In the genomic region with DNA sequence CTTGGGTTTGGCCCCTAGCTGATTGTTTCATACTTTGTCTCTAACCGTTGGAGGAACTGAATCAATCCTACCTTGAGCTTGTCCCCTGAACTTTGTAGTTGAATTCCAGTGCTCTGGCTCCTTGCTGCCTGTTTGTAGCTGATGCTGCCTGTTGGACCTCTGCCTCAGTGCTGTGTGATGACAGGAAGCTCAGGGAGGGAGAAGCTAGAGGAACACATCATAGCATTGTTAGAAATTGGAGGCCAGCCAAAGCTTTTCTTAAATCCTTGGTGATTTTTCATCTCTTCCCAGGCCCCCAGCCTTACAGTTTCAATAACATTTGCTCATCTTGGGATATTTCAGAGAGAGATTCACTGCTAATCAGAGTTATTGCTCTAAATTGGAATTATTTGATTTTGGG, we compare ENCODE assay signal across 10 cellular contexts. TPM values are rescaled to one million over a fixed set of nuclear protein-coding genes. Genes with fewer than 3 reads are reported as not detected.
A peak's percentile ranks its signal among the peaks of the same experiment; 100 is the strongest.
DNase-seq lines count a peak whose midpoint lies in the region; ATAC-seq and TF ChIP-seq lines count a peak whose summit lies in the region.
"Had no signal": no experiment of that assay in that cellular context is flagged by ENCODE, and none has a peak within 500 bp of the region (broad histone marks: within the 10 kb centered on the region; RNA-seq: fewer than 3 reads in every experiment).

No MANE protein-coding gene starts in this region.

- peaks cover 0 to 30% (median 8%) of the 10 kb centered on the region in 4 donors for H3K4me1 ChIP-seq in stomach

- H3K27ac Mint-ChIP-seq in activated CD4-positive, alpha-beta memory T cell treated with anti-CD3 and anti-CD28 coated beads for 36 hours = peak overlapping the region; percentile 4
- H3K27ac Mint-ChIP-seq: T-helper 1 cell treated with Interleukin-12 subunit alpha and Interleukin-12 subunit beta and Interleukin-4 antibody, amounts not matched to agents 30 μg/mL and 1 μg/mL, for 36 hours had no signal

- no peak for TF ChIP-seq POLR2A in stomach (IDR thresholded peaks at IDR 0.05)

- DNase-seq in Daoy (ENCODE audit: low read depth) (peak; percentile 22), fibroblast of pulmonary artery (ENCODE audit: low read depth) (peak; percentile 97), nucleus accumbens (lab: John Stamatoyannopoulos, UW) (peak in 45 of 56 donors; percentile 17 to 84 (median 50)), stomach (no peak), NOMO-1 treated with dmso at 0.1 percent for 144 hours (lab: John Stamatoyannopoulos, UW; ENCODE audit: unreplicated experiment) (no peak)
- DNase-seq in activated CD4-positive, alpha-beta memory T cell treated with anti-CD3 and anti-CD28 coated beads for 36 hours = no peak
- no peak for DNase-seq in NK-92 treated with Interleukin-12 subunit alpha and Interleukin-12 subunit beta, amount 100 ng/mL, for 24 hours (lab: John Stamatoyannopoulos, UW)

- H3K36me3 Mint-ChIP-seq in activated CD4-positive, alpha-beta memory T cell treated with anti-CD3 and anti-CD28 coated beads for 36 hours = peaks cover 27% of the 10 kb centered on the region

- no peak for ATAC-seq in GM19463 (IDR thresholded peaks at IDR 0.05; ENCODE audit: unreplicated experiment)

- intact Hi-C loops in activated CD4-positive, alpha-beta memory T cell treated with anti-CD3 and anti-CD28 coated beads for 36 hours (cut with micrococcal nuclease) = no loop called here
- intact Hi-C loops in stomach (cut with DNase I; ENCODE audit: low total_unique reads) = no loop called here

- no peak for TF ChIP-seq EP300 in stomach (IDR thresholded peaks at IDR 0.05)

- POLR2A ChIA-PET in activated CD4-positive, alpha-beta memory T cell treated with anti-CD3 and anti-CD28 coated beads for 36 hours (lab: Charles Lee) = interaction anchor here (0.9 kb wide), 1 partner anchor 46 kb away, joined by 3 read pairs; no protein-coding TSS in a partner anchor

- no peaks in the 10 kb centered on the region for H3K9me3 ChIP-seq in stomach

- H3K9me3 Mint-ChIP-seq in activated CD4-positive, alpha-beta memory T cell treated with anti-CD3 and anti-CD28 coated beads for 36 hours = no peaks in the 10 kb centered on the region
- H3K9me3 Mint-ChIP-seq: T-helper 1 cell treated with Interleukin-12 subunit alpha and Interleukin-12 subunit beta and Interleukin-4 antibody, amounts not matched to agents 30 μg/mL and 1 μg/mL, for 36 hours had no signal

- H3K27ac ChIP-seq in stomach = peak overlapping the region in 1 of 5 donors; percentile 45
- H3K27ac ChIP-seq: epithelial cell of prostate had no signal

- H3K36me3 ChIP-seq in stomach = peaks cover 0 to 24% (median 15%) of the 10 kb centered on the region in 4 donors

- CTCF ChIA-PET in activated CD4-positive, alpha-beta memory T cell treated with anti-CD3 and anti-CD28 coated beads for 36 hours (lab: Charles Lee) = interaction anchor here (1.2 to 3.0 kb wide), 5 partner anchors 12 to 416 kb away, joined by 3 to 16 read pairs (median 3); a partner anchor contains a TSS

- peaks cover 49% of the 10 kb centered on the region for H3K4me1 Mint-ChIP-seq in activated CD4-positive, alpha-beta memory T cell treated with anti-CD3 and anti-CD28 coated beads for 36 hours (ENCODE audit: low read depth)

- no peak overlapping the region for H3K4me3 Mint-ChIP-seq in activated CD4-positive, alpha-beta memory T cell treated with anti-CD3 and anti-CD28 coated beads for 36 hours
- H3K4me3 Mint-ChIP-seq: T-helper 1 cell treated with Interleukin-12 subunit alpha and Interleukin-12 subunit beta and Interleukin-4 antibody, amounts not matched to agents 30 μg/mL and 1 μg/mL, for 36 hours had no signal

- H3K27me3 ChIP-seq in stomach = no peaks in the 10 kb centered on the region

- H3K27me3 Mint-ChIP-seq in activated CD4-positive, alpha-beta memory T cell treated with anti-CD3 and anti-CD28 coated beads for 36 hours = no peaks in the 10 kb centered on the region

- H3K4me3 ChIP-seq in fibroblast of pulmonary artery (replicated peaks; ENCODE audit: low read depth, low read length) = no peak overlapping the region
- H3K4me3 ChIP-seq in stomach = no peak overlapping the region

- TF ChIP-seq CTCF in fibroblast of pulmonary artery (IDR thresholded peaks at IDR 0.05; ENCODE audit: low read length, missing control alignments) (no peak), stomach (IDR thresholded peaks at IDR 0.05) (no peak)

- WGBS in stomach, 5 donors = 35 to 65% (median 56%) methylated on average over 1 of the region's 1 CpG

RNA-seq across cellular contexts. Expression of a gene that starts 34.0 kb away (rescaled TPM):
- 117 and 127 TPM in 2 replicates for total RNA-seq in Daoy (2014; rRNA removed; shearing (Covaris generic))
- 100 to 1,000 TPM; 239 to 240 TPM for total RNA-seq in activated CD4-positive, alpha-beta memory T cell treated with anti-CD3 and anti-CD28 coated beads for 36 hours
- total RNA-seq in stomach = 100 to 1,000 TPM; 170 to 662 (median 401) TPM
- polyA plus RNA-seq in stomach = 10 to 100 TPM; 16.8 to 40.1 (median 26.8) TPM

Comparison
In these comparisons a context has a peak if more than half of its experiments do, and no peak if none do; other contexts are left out.
1. DNase-seq: peak in Daoy (single experiment), fibroblast of pulmonary artery (single experiment) and nucleus accumbens (45 of 56); none in activated CD4-positive, alpha-beta memory T cell treated with anti-CD3 and anti-CD28 coated beads for 36 hours (single experiment), stomach (single experiment), NOMO-1 treated with dmso at 0.1 percent for 144 hours (single experiment) and NK-92 treated with Interleukin-12 subunit alpha and Interleukin-12 subunit beta, amount 100 ng/mL, for 24 hours (single experiment).